1 cellular context compared by ENCODE assay signal in genomic region chr2:120272763-120273481, GRCh38.
A peak's percentile ranks its signal among the peaks of the same experiment; 100 is the strongest.
TF ChIP-seq lines count a peak whose summit lies in the region.

No MANE protein-coding gene starts in this region.

TF ChIP-seq in HepG2, 621 proteins besides CTCF, POLR2A, EP300 and RAD21 (continued from another document and continues in another):
- TF ChIP-seq PRDM4 (CRISPR knock-in tag; IDR thresholded peaks at IDR 0.05; ENCODE audit: borderline replicate concordance) = no peak
- TF ChIP-seq ZNF230 (CRISPR knock-in tag; IDR thresholded peaks at IDR 0.05) = peak; percentile 52; the same call in 1 of the 2 replicates
- TF ChIP-seq ZNF839 (CRISPR knock-in tag; IDR thresholded peaks at IDR 0.05; ENCODE audit: borderline replicate concordance) = no peak
- TF ChIP-seq MLLT10 (CRISPR knock-in tag; IDR thresholded peaks at IDR 0.05) = no peak
- TF ChIP-seq ZBTB42 (CRISPR knock-in tag; IDR thresholded peaks at IDR 0.05) = no peak
- peak; percentile 68; the same call in 1 of the 2 replicates for TF ChIP-seq ZNF317 (CRISPR knock-in tag; IDR thresholded peaks at IDR 0.05)
- TF ChIP-seq HNRNPL (IDR thresholded peaks at IDR 0.05; ENCODE audit: low read depth, low read length) = no peak
- peak; percentile 49; the same call in 1 of the 2 replicates for TF ChIP-seq PATZ1 (CRISPR knock-in tag; IDR thresholded peaks at IDR 0.05)
- no peak for TF ChIP-seq ZNF720 (CRISPR knock-in tag; IDR thresholded peaks at IDR 0.05)
- TF ChIP-seq LBX2 (CRISPR knock-in tag; IDR thresholded peaks at IDR 0.05; ENCODE audit: borderline replicate concordance) = no peak
- TF ChIP-seq ZNF512 (CRISPR knock-in tag; IDR thresholded peaks at IDR 0.05) = no peak
- TF ChIP-seq ZNF7 (CRISPR knock-in tag; IDR thresholded peaks at IDR 0.05) = peak; percentile 11; the same call in 1 of the 2 replicates
- peak; percentile 4; the same call in 1 of the 2 replicates for TF ChIP-seq STAG1 (CRISPR knock-in tag; IDR thresholded peaks at IDR 0.05)
- TF ChIP-seq PHF8 (CRISPR knock-in tag; IDR thresholded peaks at IDR 0.05) = no peak
- TF ChIP-seq ZNF20 (CRISPR knock-in tag; IDR thresholded peaks at IDR 0.05) = no peak
- peak; percentile 36; the same call in 1 of the 2 replicates for TF ChIP-seq NFKBIZ (CRISPR knock-in tag; IDR thresholded peaks at IDR 0.05)
- TF ChIP-seq ZSCAN5A (CRISPR knock-in tag; IDR thresholded peaks at IDR 0.05; ENCODE audit: borderline replicate concordance) = peak; percentile 18; the same call in 1 of the 2 replicates
- TF ChIP-seq FOXJ3 (CRISPR knock-in tag; IDR thresholded peaks at IDR 0.05; ENCODE audit: borderline replicate concordance) = peak; percentile 94
- no peak for TF ChIP-seq ZNF607 (CRISPR knock-in tag; IDR thresholded peaks at IDR 0.05; ENCODE audit: borderline replicate concordance)
- TF ChIP-seq GATA4 (IDR thresholded peaks at IDR 0.05; ENCODE audit: borderline replicate concordance, low read depth) = peak; percentile 94; the same call in 1 of the 2 replicates
- TF ChIP-seq ELK4 (CRISPR knock-in tag; IDR thresholded peaks at IDR 0.05; ENCODE audit: borderline replicate concordance) = no peak
- no peak for TF ChIP-seq ZNF850 (CRISPR knock-in tag; conservative IDR thresholded peaks at IDR 0.05)
- 0 out of 2 replicates have a peak, but pooled peaks have one; percentile 68 for TF ChIP-seq JUN (CRISPR knock-in tag; IDR thresholded peaks at IDR 0.05)
- TF ChIP-seq ZNF878 (CRISPR knock-in tag; IDR thresholded peaks at IDR 0.05) = peak; percentile 34; the same call in 1 of the 2 replicates
- peak; percentile 53; the same call in 1 of the 2 replicates for TF ChIP-seq ZBTB43 (CRISPR knock-in tag; conservative IDR thresholded peaks at IDR 0.05)
- peak; percentile 78; the same call in 1 of the 2 replicates for TF ChIP-seq ZNF614 (CRISPR knock-in tag; IDR thresholded peaks at IDR 0.05; ENCODE audit: borderline replicate concordance)
- no peak for TF ChIP-seq ZNF235 (CRISPR knock-in tag; IDR thresholded peaks at IDR 0.05; ENCODE audit: borderline replicate concordance)
- TF ChIP-seq BCLAF1 (IDR thresholded peaks at IDR 0.05) = no peak
- TF ChIP-seq RXRA (CRISPR knock-in tag; IDR thresholded peaks at IDR 0.05) = peak; percentile 78; the same call in 1 of the 2 replicates
- TF ChIP-seq CENPX (CRISPR knock-in tag; IDR thresholded peaks at IDR 0.05) = no peak
- TF ChIP-seq ZBTB8A (CRISPR knock-in tag; IDR thresholded peaks at IDR 0.05; ENCODE audit: borderline replicate concordance, low read depth) = no peak
- no peak for TF ChIP-seq KDM5B (CRISPR knock-in tag; IDR thresholded peaks at IDR 0.05; ENCODE audit: borderline replicate concordance)
- no peak for TF ChIP-seq ZNF224 (CRISPR knock-in tag; IDR thresholded peaks at IDR 0.05)
- TF ChIP-seq ZNF256 (CRISPR knock-in tag; conservative IDR thresholded peaks at IDR 0.05) = peak; percentile 68; the same call in 1 of the 2 replicates
- TF ChIP-seq TAF1 (CRISPR knock-in tag; IDR thresholded peaks at IDR 0.05) = peak; percentile 44; the same call in 1 of the 2 replicates
- no peak for TF ChIP-seq ZEB1 (IDR thresholded peaks at IDR 0.05; ENCODE audit: insufficient replicate concordance, low read depth)
- peak; percentile 80; the same call in 1 of the 2 replicates for TF ChIP-seq ZFP1 (CRISPR knock-in tag; IDR thresholded peaks at IDR 0.05)
- TF ChIP-seq ZNF713 (CRISPR knock-in tag; IDR thresholded peaks at IDR 0.05) = no peak
- no peak for TF ChIP-seq PLRG1 (conservative IDR thresholded peaks at IDR 0.05)
- TF ChIP-seq ZZZ3 (CRISPR knock-in tag; IDR thresholded peaks at IDR 0.05; ENCODE audit: borderline replicate concordance) = no peak
- TF ChIP-seq NFATC3 (CRISPR knock-in tag; IDR thresholded peaks at IDR 0.05) = peak; percentile 65; the same call in 1 of the 2 replicates
- TF ChIP-seq ZNF343 (CRISPR knock-in tag; IDR thresholded peaks at IDR 0.05) = no peak; the same call in 1 of the 2 replicates
- TF ChIP-seq SIN3A (IDR thresholded peaks at IDR 0.05; ENCODE audit: borderline replicate concordance, low read depth, low read length) = no peak
- TF ChIP-seq ZNF33A (CRISPR knock-in tag; IDR thresholded peaks at IDR 0.05; ENCODE audit: borderline replicate concordance) = no peak
- TF ChIP-seq AFF4 (CRISPR knock-in tag; IDR thresholded peaks at IDR 0.05) = no peak
- TF ChIP-seq PLSCR1 (CRISPR knock-in tag; IDR thresholded peaks at IDR 0.05; ENCODE audit: borderline replicate concordance) = no peak
- no peak for TF ChIP-seq FOXP1 (IDR thresholded peaks at IDR 0.05)
- TF ChIP-seq FOXP1 (CRISPR knock-in tag; IDR thresholded peaks at IDR 0.05) = peak; percentile 86
- TF ChIP-seq SMARCC2 (IDR thresholded peaks at IDR 0.05) = no peak
- TF ChIP-seq ZBTB7B (CRISPR knock-in tag; IDR thresholded peaks at IDR 0.05) = peak; percentile 83; the same call in 1 of the 2 replicates
